In the genomic region with DNA sequence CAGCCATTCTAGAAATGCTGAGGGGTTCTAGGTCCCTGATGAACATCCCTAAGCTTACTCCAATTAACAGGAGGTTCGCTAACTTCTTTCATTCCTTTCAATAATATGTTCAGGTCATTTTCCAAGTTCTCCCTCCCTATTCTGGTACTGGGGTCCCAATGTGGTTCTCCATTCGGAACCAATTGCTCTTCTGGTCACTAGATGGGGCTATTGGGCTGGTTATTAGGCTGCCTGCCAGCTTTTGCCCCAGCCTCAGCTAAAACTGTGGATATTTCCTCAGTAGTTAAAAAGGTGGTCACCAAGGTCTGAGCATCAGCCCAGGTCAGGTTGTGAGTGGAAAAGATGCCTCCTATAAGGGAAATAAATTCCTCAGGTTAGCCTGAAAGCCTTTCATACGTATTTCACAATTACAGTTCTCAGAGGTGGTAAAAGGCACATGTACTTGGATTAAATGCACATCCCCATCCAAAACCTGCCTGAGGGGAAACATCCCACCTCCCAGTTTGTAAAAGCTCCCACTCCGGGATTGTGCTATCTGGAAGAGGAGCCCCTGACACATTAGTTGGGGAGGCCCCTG, we compare ENCODE assay signal across 7 cellular contexts.
A peak's percentile ranks its signal among the peaks of the same experiment; 100 is the strongest.
DNase-seq lines count a peak whose midpoint lies in the region; ATAC-seq and TF ChIP-seq lines count a peak whose summit lies in the region.

No MANE protein-coding gene starts in this region.

- H2BK5ac ChIP-seq in IMR-90 (ENCODE audit: low read depth, low read length, poor library complexity, severe bottlenecking): no peak overlapping the region

- H2AK9ac ChIP-seq in IMR-90 (replicated peaks; ENCODE audit: low read depth, low read length, poor library complexity): no peak overlapping the region

- TF ChIP-seq CTCF in GM10248 (IDR thresholded peaks at IDR 0.05; ENCODE audit: control extremely low read depth, extremely low read depth, low read depth, missing control alignments) (peak; percentile 58), IMR-90 (conservative IDR thresholded peaks at IDR 0.05; ENCODE audit: low read depth, low read length) (peak; percentile 81), astrocyte of the cerebellum (IDR thresholded peaks at IDR 0.05; ENCODE audit: low read depth, low read length, missing control alignments) (peak; percentile 73)

- H4K20me1 ChIP-seq in IMR-90 (ENCODE audit: insufficient read depth, low read length): no peaks in the 10 kb centered on the region

- in situ Hi-C loops in IMR-90 (cut with MboI; ENCODE audit: low sequenced_read_pairs) (loop anchor here (10.0 to 25.0 kb wide), 2 partner anchors 93 to 1366 kb away; no protein-coding TSS in a partner anchor), astrocyte of the cerebellum (cut with HindIII; ENCODE audit: low sequenced_read_pairs) (no loop called here)

- H2BK120ac ChIP-seq in IMR-90 (ENCODE audit: low read depth, low read length): peak overlapping the region; percentile 76

- H3K9me1 ChIP-seq in IMR-90 (ENCODE audit: insufficient read depth, low read length): peaks cover 4% of the 10 kb centered on the region; the same call in 1 of the 2 replicates

- peak overlapping the region in 1 of 2 experiments; percentile 78; a peak in 1 of 4 replicates for H4K8ac ChIP-seq in IMR-90 (ENCODE audit: low read depth in 2 of 2, low read length in 2 of 2)

- H3K9me3 ChIP-seq in IMR-90 (ENCODE audit: control insufficient read depth, insufficient read depth, low read length): no peaks in the 10 kb centered on the region

- H3K4me1 ChIP-seq in IMR-90 (ENCODE audit: control insufficient read depth, insufficient read depth, low read length): 0 out of 2 replicates have a peak, but pooled peaks cover 3% of the 10 kb centered on the region

- no peak overlapping the region for H3K9ac ChIP-seq in IMR-90 (ENCODE audit: low read depth, low read length)

- no peak overlapping the region for H3K4me2 ChIP-seq in IMR-90 (ENCODE audit: low read depth, low read length)

- 0 out of 2 replicates have a peak, but pooled peaks have one; percentile 27 for TF ChIP-seq POLR2A in IMR-90 (IDR thresholded peaks at IDR 0.05; ENCODE audit: low read depth, low read length)

- peak; percentile 50 for ATAC-seq in GM19468 (IDR thresholded peaks at IDR 0.05; ENCODE audit: extremely low read depth, unreplicated experiment)
- peak; percentile 86 for ATAC-seq in IMR-90 (ENCODE audit: low read depth)
- ATAC-seq in left lobe of liver: peak; percentile 79

- H2AK5ac ChIP-seq in IMR-90 (ENCODE audit: low read depth, low read length): peak overlapping the region; percentile 54; the same call in 1 of the 2 replicates

- CTCF ChIA-PET in GM10248 (lab: Yijun Ruan, JAX): interaction anchor here (0.7 to 2.4 kb wide), 13 partner anchors 11 to 189 kb away, joined by 3 to 10 read pairs (median 3); no protein-coding TSS in a partner anchor
- CTCF ChIA-PET in IMR-90 (lab: Yijun Ruan, JAX): interaction anchor here (0.6 kb wide), 1 partner anchor 1089 kb away, joined by 3 read pairs; no protein-coding TSS in a partner anchor

- H3K18ac ChIP-seq in IMR-90 (ENCODE audit: low read depth, low read length): no peak overlapping the region; the same call in 1 of the 2 replicates

- H4K91ac ChIP-seq in IMR-90 (ENCODE audit: insufficient read depth, low read depth, low read length): peak overlapping the region; percentile 81; the same call in 1 of the 2 replicates

- no peak overlapping the region for H3K27ac ChIP-seq in IMR-90 (ENCODE audit: insufficient read depth, low read length)

- H3K4ac ChIP-seq in IMR-90 (ENCODE audit: low read depth, low read length): peak overlapping the region; percentile 80

- H3K4me3 ChIP-seq in IMR-90 (ENCODE audit: insufficient read depth, low read depth, low read length) (no peak overlapping the region), astrocyte of the cerebellum (ENCODE audit: low read depth, low read length) (no peak overlapping the region)

- H3K23ac ChIP-seq in IMR-90 (ENCODE audit: low read depth, low read length): no peak overlapping the region

- dilution Hi-C loops in IMR-90 (cut with HindIII; ENCODE audit: low sequenced_read_pairs, unreplicated experiment): no loop called here

- H3K27me3 ChIP-seq in IMR-90 (ENCODE audit: control insufficient read depth, insufficient read depth, low read length): no peaks in the 10 kb centered on the region

- peak; percentile 43 for DNase-seq in GM10248 (ENCODE audit: extremely low spot score)
- DNase-seq in IMR-90: peak; percentile 51
- DNase-seq in astrocyte of the cerebellum (ENCODE audit: low read depth): peak; percentile 4
- DNase-seq in left lobe of liver (ENCODE audit: low spot score): no peak
- DNase-seq in NCI-H774 (lab: John Stamatoyannopoulos, UW): no peak
- DNase-seq in activated effector memory CD4-positive, alpha-beta T cell treated with Interleukin-2 at 50 U/mL for 16 hours: no peak

- H2AFZ ChIP-seq in IMR-90 (replicated peaks; ENCODE audit: low read length, poor library complexity): no peak overlapping the region

- H3K56ac ChIP-seq in IMR-90 (ENCODE audit: extremely low read depth, insufficient read depth, low read length): no peak overlapping the region

- POLR2A ChIA-PET in GM10248 (lab: Yijun Ruan, JAX): no interaction called here
- POLR2A ChIA-PET in IMR-90 (lab: Charles Lee; ENCODE audit: unreplicated experiment): no interaction called here

- no peaks in the 10 kb centered on the region for H3K36me3 ChIP-seq in IMR-90 (ENCODE audit: control insufficient read depth, insufficient read depth, low read length)

- peak overlapping the region; percentile 40; the same call in 1 of the 3 replicates for H2BK15ac ChIP-seq in IMR-90 (ENCODE audit: low read depth, low read length)

- H3K14ac ChIP-seq in IMR-90 (replicated peaks; ENCODE audit: low read depth, low read length): no peak overlapping the region

- intact Hi-C loops in IMR-90 (cut with micrococcal nuclease): loop anchor here (2.0 to 10.0 kb wide), 5 partner anchors 91 to 1473 kb away; partner anchors contain the start of gene LUZP2

- no peak overlapping the region for H4K5ac ChIP-seq in IMR-90 (ENCODE audit: low read depth, low read length)

- WGBS in IMR-90 (ENCODE audit: extremely low coverage in 2 of 2, insufficient read length in 1 of 2), 2 experiments: no CpG with 5 or more reads among the region's 4 CpGs

- BruUV-seq in IMR-90 (replicated peaks; lab: Mats Ljungman, UMichigan): no TSS peak

- peaks cover 0 to 4% of the 10 kb centered on the region in 2 experiments; a peak in 1 of 4 replicates for H3K79me1 ChIP-seq in IMR-90 (ENCODE audit: low read depth in 1 of 2, low read length in 2 of 2)

- H2BK20ac ChIP-seq in IMR-90 (ENCODE audit: low read depth, low read length): peak overlapping the region; percentile 98

- TF ChIP-seq RAD21 in IMR-90 (IDR thresholded peaks at IDR 0.05; ENCODE audit: low read length): peak; percentile 85

TF ChIP-seq in IMR-90, 13 proteins besides CTCF, POLR2A, EP300 and RAD21:
- TF ChIP-seq FOS (IDR thresholded peaks at IDR 0.05; ENCODE audit: low read depth, low read length) (no peak), MAZ (IDR thresholded peaks at IDR 0.05; ENCODE audit: borderline replicate concordance, low read depth, low read length) (no peak), ELK1 (IDR thresholded peaks at IDR 0.05; ENCODE audit: borderline replicate concordance, low read depth, low read length) (no peak), SMC3 (IDR thresholded peaks at IDR 0.05; ENCODE audit: low read depth, low read length) (peak; percentile 72), RFX5 (IDR thresholded peaks at IDR 0.05; ENCODE audit: low read depth, low read length) (no peak), CEBPB (IDR thresholded peaks at IDR 0.05; ENCODE audit: low read depth, low read length) (peak; percentile 44), RCOR1 (IDR thresholded peaks at IDR 0.05; ENCODE audit: insufficient replicate concordance, low read length) (no peak)
- TF ChIP-seq, protein P1, sequence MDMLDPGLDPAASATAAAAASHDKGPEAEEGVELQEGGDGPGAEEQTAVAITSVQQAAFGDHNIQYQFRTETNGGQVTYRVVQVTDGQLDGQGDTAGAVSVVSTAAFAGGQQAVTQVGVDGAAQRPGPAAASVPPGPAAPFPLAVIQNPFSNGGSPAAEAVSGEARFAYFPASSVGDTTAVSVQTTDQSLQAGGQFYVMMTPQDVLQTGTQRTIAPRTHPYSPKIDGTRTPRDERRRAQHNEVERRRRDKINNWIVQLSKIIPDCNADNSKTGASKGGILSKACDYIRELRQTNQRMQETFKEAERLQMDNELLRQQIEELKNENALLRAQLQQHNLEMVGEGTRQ (IDR thresholded peaks at IDR 0.05; ENCODE audit: low read depth, low read length): no peak
TF ChIP-seq in IMR-90: peak in this region for 2.

Comparison
In these comparisons a context has a peak if more than half of its experiments do, and no peak if none do; other contexts are left out.
1. DNase-seq: peak in GM10248 (single experiment), IMR-90 (single experiment) and astrocyte of the cerebellum (single experiment); none in left lobe of liver (single experiment), NCI-H774 (single experiment) and activated effector memory CD4-positive, alpha-beta T cell treated with Interleukin-2 at 50 U/mL for 16 hours (single experiment).
2. Peak in every context shown above with its lines, with median percentiles within 50 percentile points of each other: CTCF ChIP-seq and ATAC-seq.